ENCODE assay signal across 1 cellular context in genomic region chr6:150994026-150994425, GRCh38.
TF ChIP-seq lines count a peak whose summit lies in the region.

No MANE protein-coding gene starts in this region.

TF ChIP-seq in WTC11, 78 proteins besides CTCF, POLR2A, EP300 and RAD21 (continued from another document):
- TF ChIP-seq, protein P1, sequence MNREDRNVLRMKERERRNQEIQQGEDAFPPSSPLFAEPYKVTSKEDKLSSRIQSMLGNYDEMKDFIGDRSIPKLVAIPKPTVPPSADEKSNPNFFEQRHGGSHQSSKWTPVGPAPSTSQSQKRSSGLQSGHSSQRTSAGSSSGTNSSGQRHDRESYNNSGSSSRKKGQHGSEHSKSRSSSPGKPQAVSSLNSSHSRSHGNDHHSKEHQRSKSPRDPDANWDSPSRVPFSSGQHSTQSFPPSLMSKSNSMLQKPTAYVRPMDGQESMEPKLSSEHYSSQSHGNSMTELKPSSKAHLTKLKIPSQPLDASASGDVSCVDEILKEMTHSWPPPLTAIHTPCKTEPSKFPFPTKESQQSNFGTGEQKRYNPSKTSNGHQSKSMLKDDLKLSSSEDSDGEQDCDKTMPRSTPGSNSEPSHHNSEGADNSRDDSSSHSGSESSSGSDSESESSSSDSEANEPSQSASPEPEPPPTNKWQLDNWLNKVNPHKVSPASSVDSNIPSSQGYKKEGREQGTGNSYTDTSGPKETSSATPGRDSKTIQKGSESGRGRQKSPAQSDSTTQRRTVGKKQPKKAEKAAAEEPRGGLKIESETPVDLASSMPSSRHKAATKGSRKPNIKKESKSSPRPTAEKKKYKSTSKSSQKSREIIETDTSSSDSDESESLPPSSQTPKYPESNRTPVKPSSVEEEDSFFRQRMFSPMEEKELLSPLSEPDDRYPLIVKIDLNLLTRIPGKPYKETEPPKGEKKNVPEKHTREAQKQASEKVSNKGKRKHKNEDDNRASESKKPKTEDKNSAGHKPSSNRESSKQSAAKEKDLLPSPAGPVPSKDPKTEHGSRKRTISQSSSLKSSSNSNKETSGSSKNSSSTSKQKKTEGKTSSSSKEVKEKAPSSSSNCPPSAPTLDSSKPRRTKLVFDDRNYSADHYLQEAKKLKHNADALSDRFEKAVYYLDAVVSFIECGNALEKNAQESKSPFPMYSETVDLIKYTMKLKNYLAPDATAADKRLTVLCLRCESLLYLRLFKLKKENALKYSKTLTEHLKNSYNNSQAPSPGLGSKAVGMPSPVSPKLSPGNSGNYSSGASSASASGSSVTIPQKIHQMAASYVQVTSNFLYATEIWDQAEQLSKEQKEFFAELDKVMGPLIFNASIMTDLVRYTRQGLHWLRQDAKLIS (CRISPR knock-in tag; IDR thresholded peaks at IDR 0.05; ENCODE audit: borderline replicate concordance) = no peak
TF ChIP-seq in WTC11: peak in this region for 1.
